ENCODE assay signal across 13 cellular contexts in genomic region chr16:69428652-69429051, GRCh38.
"Had no signal": no experiment of that assay in that cellular context is flagged by ENCODE, and none has a peak within 500 bp of the region (broad histone marks: within the 10 kb centered on the region; RNA-seq: fewer than 3 reads in every experiment).

No MANE protein-coding gene starts in this region.

- H3K27me3 ChIP-seq: cardiac muscle cell, heart left ventricle, left lung, pancreas had no signal

- H3K4me3 ChIP-seq: cardiac muscle cell, heart left ventricle, left lung, mucosa of descending colon, pancreas, SK-N-MC, thoracic aorta had no signal

- H3K4me3 Mint-ChIP-seq: activated CD8-positive, alpha-beta T cell treated with anti-CD3 and anti-CD28 coated beads, Interleukin-2, amount 10 ng/mL, durations not matched to agents 7 days and 5 days had no signal

- H3K27ac Mint-ChIP-seq: activated CD8-positive, alpha-beta T cell treated with anti-CD3 and anti-CD28 coated beads, Interleukin-2, amount 10 ng/mL, durations not matched to agents 7 days and 5 days had no signal

- H3K27ac ChIP-seq: cardiac muscle cell, heart left ventricle, left lung, pancreas, SK-N-MC, thoracic aorta had no signal

- DNase-seq: activated CD8-positive, alpha-beta T cell treated with anti-CD3 and anti-CD28 coated beads, Interleukin-2, amount 10 ng/mL, durations not matched to agents 7 days and 5 days; foreskin melanocyte; heart left ventricle; islet precursor cell; left lung; mucosa of descending colon; pancreas; stimulated activated CD4-positive, alpha-beta T cell treated with anti-CD3 and anti-CD28 coated beads, Interleukin-2, amount 100 ng/mL, for 48 hours; stimulated activated naive CD8-positive, alpha-beta T cell treated with anti-CD3 and anti-CD28 coated beads, Interleukin-15, Interleukin-2, amounts not matched to agents 100 U/mL and 50 U/mL, for 24 hours had no signal

- ATAC-seq: activated CD4-positive, CD25-positive, alpha-beta regulatory T cell treated with anti-CD3 and anti-CD28 coated beads, Interleukin-2, amount 50 U/mL, for 24 hours; activated CD8-positive, alpha-beta T cell treated with anti-CD3 and anti-CD28 coated beads, Interleukin-2, amount 10 ng/mL, durations not matched to agents 7 days and 5 days; heart left ventricle; left lung; mucosa of descending colon; pancreas; stimulated activated naive CD8-positive, alpha-beta T cell treated with anti-CD3 and anti-CD28 coated beads, Interleukin-15, Interleukin-2, amounts not matched to agents 100 U/mL and 50 U/mL, for 24 hours had no signal

- H3K9me3 ChIP-seq: mucosa of descending colon, pancreas, thoracic aorta had no signal
